8 cellular contexts compared by ENCODE assay signal in genomic region chr1:37793773-37794371, GRCh38. TPM values are rescaled to one million over a fixed set of nuclear protein-coding genes. Genes with fewer than 3 reads are reported as not detected.
A peak's percentile ranks its signal among the peaks of the same experiment; 100 is the strongest.
DNase-seq lines count a peak whose midpoint lies in the region; ATAC-seq and TF ChIP-seq lines count a peak whose summit lies in the region.

TSS of gene MANEAL (plus strand) at chr1:37793847. CDS start at chr1:37794183, 336 bp downstream.

- H3K27ac Mint-ChIP-seq in type B pancreatic cell = no peak within 1 kb of the TSS

- whole genome bisulfite sequencing in esophagus squamous epithelium, 2 donors = no CpG with 5 or more reads among the region's 82 CpGs

- H3K27me3 ChIP-seq in esophagus squamous epithelium = peaks cover 0 to 37% (median 0%) of the 10 kb centered on the region in 4 donors
- peaks cover 0 to 4% of the 10 kb centered on the region in 2 donors for H3K27me3 ChIP-seq in mucosa of rectum (ENCODE audit: control insufficient read depth in 2 of 2, insufficient read depth in 2 of 2, low read length in 2 of 2)

- peaks cover 54% of the 10 kb centered on the region for H3K27me3 Mint-ChIP-seq in type B pancreatic cell

- peak within 1 kb of the TSS; percentile 86 for H3K4me3 Mint-ChIP-seq in type B pancreatic cell

- intact Hi-C loops in esophagus squamous epithelium (cut with DNase I) = no loop called here

- no peak for TF ChIP-seq POLR2A in esophagus squamous epithelium (IDR thresholded peaks at IDR 0.05)

- H3K27ac ChIP-seq in esophagus squamous epithelium (peak within 1 kb of the TSS in 2 of 4 donors; percentile 26 to 42), mucosa of rectum (ENCODE audit: low read depth in 2 of 2, low read length in 2 of 2) (no peak within 1 kb of the TSS)

- H3K9me3 Mint-ChIP-seq in type B pancreatic cell = no peaks in the 10 kb centered on the region

- no peaks in the 10 kb centered on the region for H3K4me1 Mint-ChIP-seq in type B pancreatic cell (ENCODE audit: unreplicated experiment)

- H3K36me3 ChIP-seq in esophagus squamous epithelium (no peaks in the 10 kb centered on the region), mucosa of rectum (ENCODE audit: control insufficient read depth in 2 of 2, insufficient read depth in 2 of 2, low read length in 2 of 2) (no peaks in the 10 kb centered on the region)

- H3K9me3 ChIP-seq in esophagus squamous epithelium = no peaks in the 10 kb centered on the region
- H3K9me3 ChIP-seq in mucosa of rectum (ENCODE audit: control insufficient read depth in 2 of 2, low read length in 2 of 2) = no peaks in the 10 kb centered on the region

- peaks cover 4% of the 10 kb centered on the region for H3K36me3 Mint-ChIP-seq in type B pancreatic cell

- H3K4me3 ChIP-seq in esophagus squamous epithelium = peak within 1 kb of the TSS; percentile 45 to 75 (median 54)
- H3K4me3 ChIP-seq in mucosa of rectum (ENCODE audit: low read length in 2 of 2) = peak within 1 kb of the TSS; percentile 67 to 71

- peak; percentile 73 for ATAC-seq in HG02798 (IDR thresholded peaks at IDR 0.05; ENCODE audit: poor library complexity, unreplicated experiment)

- peak in 2 of 6 experiments; percentile 4 to 8 for TF ChIP-seq CTCF in esophagus squamous epithelium (IDR thresholded peaks at IDR 0.05)
- TF ChIP-seq CTCF in type B pancreatic cell (conservative IDR thresholded peaks at IDR 0.05) = no peak

- peak within 1 kb of the TSS in 1 of 2 donors; percentile 54 for H3K9ac ChIP-seq in mucosa of rectum (ENCODE audit: low read depth in 1 of 2, low read length in 2 of 2)

- peaks cover 10 to 28% (median 12%) of the 10 kb centered on the region in 3 donors for H3K4me1 ChIP-seq in esophagus squamous epithelium
- peaks cover 6 to 10% of the 10 kb centered on the region in 2 donors for H3K4me1 ChIP-seq in mucosa of rectum (ENCODE audit: control insufficient read depth in 2 of 2, insufficient read depth in 2 of 2, low read length in 2 of 2)

- peak; percentile 44 for DNase-seq in NK-92 treated with Interleukin-12 subunit alpha and Interleukin-12 subunit beta, amount 100 ng/mL, for 24 hours (lab: John Stamatoyannopoulos, UW)
- no peak for DNase-seq in NK-92 (lab: John Stamatoyannopoulos, UW; ENCODE audit: unreplicated experiment)
- peak; percentile 67 for DNase-seq in NCI-H2227 treated with DMSO at 0.1 percent for 48 hours (lab: John Stamatoyannopoulos, UW)
- DNase-seq in activated CD8-positive, alpha-beta memory T cell treated with anti-CD3 and anti-CD28 coated beads, Interleukin-2, amount 50 U/mL, for 4 hours = peak; percentile 31
- DNase-seq in esophagus squamous epithelium (lab: John Stamatoyannopoulos, UW) = no peak
- DNase-seq in type B pancreatic cell (ENCODE audit: extremely low spot score, unreplicated experiment) = no peak

RNA-seq across cellular contexts. Expression of gene MANEAL, which starts in this region (rescaled TPM):
- total RNA-seq in esophagus squamous epithelium (1 to 10 TPM; 2.3 to 5.0 (median 3.7) TPM), type B pancreatic cell (ENCODE audit: low replicate concordance) (11.6 and 21.1 TPM in 2 replicates)

Comparison
In these comparisons a context has a peak if more than half of its experiments do, and no peak if none do; other contexts are left out.
1. DNase-seq: peak in NK-92 treated with Interleukin-12 subunit alpha and Interleukin-12 subunit beta, amount 100 ng/mL, for 24 hours (single experiment), NCI-H2227 treated with DMSO at 0.1 percent for 48 hours (single experiment) and activated CD8-positive, alpha-beta memory T cell treated with anti-CD3 and anti-CD28 coated beads, Interleukin-2, amount 50 U/mL, for 4 hours (single experiment); none in NK-92 (single experiment), esophagus squamous epithelium (single experiment) and type B pancreatic cell (single experiment).